In genomic region chr2:44759823-44760222, GRCh38 we compare ENCODE assay signal across 1 cellular context.
TF ChIP-seq lines count a peak whose summit lies in the region.

No MANE protein-coding gene starts in this region.

TF ChIP-seq in HepG2, 621 proteins besides CTCF, POLR2A, EP300 and RAD21 (continued from another document):
- TF ChIP-seq ZNF318 (CRISPR knock-in tag; IDR thresholded peaks at IDR 0.05) (no peak), THAP8 (CRISPR knock-in tag; IDR thresholded peaks at IDR 0.05; ENCODE audit: borderline replicate concordance) (no peak), ZNF292 (CRISPR knock-in tag; IDR thresholded peaks at IDR 0.05; ENCODE audit: borderline replicate concordance, low read depth) (no peak), RAD51 (IDR thresholded peaks at IDR 0.05; ENCODE audit: borderline replicate concordance) (no peak)
